ENCODE assay signal across 1 cellular context in genomic region chr9:96585426-96585825, GRCh38.
TF ChIP-seq lines count a peak whose summit lies in the region.

No MANE protein-coding gene starts in this region.

TF ChIP-seq in IMR-90, 13 proteins besides CTCF, POLR2A, EP300 and RAD21 (continued from another document):
- TF ChIP-seq ELK1 (IDR thresholded peaks at IDR 0.05; ENCODE audit: borderline replicate concordance, low read depth, low read length) (no peak), SMC3 (IDR thresholded peaks at IDR 0.05; ENCODE audit: low read depth, low read length) (no peak), NFE2L2 (IDR thresholded peaks at IDR 0.05; ENCODE audit: low read depth, low read length) (no peak), MAFK (IDR thresholded peaks at IDR 0.05; ENCODE audit: low read depth, low read length) (no peak), CHD1 (IDR thresholded peaks at IDR 0.05; ENCODE audit: low read depth, low read length) (no peak), RFX5 (IDR thresholded peaks at IDR 0.05; ENCODE audit: low read depth, low read length) (no peak)
TF ChIP-seq in IMR-90: peak in this region for 0.
